In genomic region chr21:14602418-14602987, GRCh38 we compare ENCODE assay signal across 7 cellular contexts. TPM values are rescaled to one million over a fixed set of nuclear protein-coding genes. Genes with fewer than 3 reads are reported as not detected.
A peak's percentile ranks its signal among the peaks of the same experiment; 100 is the strongest.
DNase-seq lines count a peak whose midpoint lies in the region; ATAC-seq and TF ChIP-seq lines count a peak whose summit lies in the region.

No MANE protein-coding gene starts in this region.

- no TSS peak for BruUV-seq in PC-9 (replicated peaks; lab: Mats Ljungman, UMichigan)

- no peaks in the 10 kb centered on the region for H3K9me3 ChIP-seq in PC-9 (ENCODE audit: insufficient read depth, low read depth)

- peak overlapping the region; percentile 36; the same call in 1 of the 2 replicates for H3K27ac ChIP-seq in PC-9

- no peaks in the 10 kb centered on the region for H3K9me2 ChIP-seq in PC-9 (ENCODE audit: insufficient read depth)

- H4K20me1 ChIP-seq in PC-9 (ENCODE audit: insufficient read depth), result no peaks in the 10 kb centered on the region

- no peaks in the 10 kb centered on the region for H3F3A ChIP-seq in PC-9 (ENCODE audit: insufficient read depth, low read depth)

- intact Hi-C loops in PC-9 (cut with micrococcal nuclease; ENCODE audit: unreplicated experiment), result no loop called here
- intact Hi-C loops in left ventricle myocardium superior (cut with micrococcal nuclease), result no loop called here

- H3K79me2 ChIP-seq in PC-9 (ENCODE audit: low read depth), result no peaks in the 10 kb centered on the region

- ATAC-seq in GM19023 (IDR thresholded peaks at IDR 0.05; ENCODE audit: unreplicated experiment) (peak; percentile 86), HG02610 (IDR thresholded peaks at IDR 0.05; ENCODE audit: unreplicated experiment) (peak; percentile 85), naive B cell (ENCODE audit: low read depth in 2 of 2) (peak; percentile 55 to 57), left ventricle myocardium superior (no peak)

- DNase-seq in PC-9, result no peak
- no peak for DNase-seq in naive B cell
- DNase-seq in left ventricle myocardium superior, result no peak
- DNase-seq in effector CD8-positive, alpha-beta T cell (lab: John Stamatoyannopoulos, UW), result no peak
- no peak for DNase-seq in glutamatergic neuron

- no peaks in the 10 kb centered on the region for H3K36me3 ChIP-seq in PC-9 (ENCODE audit: low read depth)

- H3K4me3 Mint-ChIP-seq in naive B cell (peak overlapping the region in 2 of 8 donors; percentile 1 to 14), glutamatergic neuron (ENCODE audit: unreplicated experiment) (no peak overlapping the region)

- TF ChIP-seq CTCF in PC-9 (conservative IDR thresholded peaks at IDR 0.05) (no peak), glutamatergic neuron (IDR thresholded peaks at IDR 0.05; ENCODE audit: partially characterized antibody, unreplicated experiment) (no peak)

- POLR2A ChIA-PET in PC-9 (lab: Charles Lee; ENCODE audit: unreplicated experiment), result no interaction called here

- no peaks in the 10 kb centered on the region for H3K27me3 ChIP-seq in PC-9 (ENCODE audit: insufficient read depth, low read depth)

- H3K27me3 Mint-ChIP-seq in naive B cell (no peaks in the 10 kb centered on the region), glutamatergic neuron (ENCODE audit: unreplicated experiment) (no peaks in the 10 kb centered on the region)

- no peaks in the 10 kb centered on the region for H3K36me3 Mint-ChIP-seq in naive B cell
- no peaks in the 10 kb centered on the region for H3K36me3 Mint-ChIP-seq in glutamatergic neuron (ENCODE audit: unreplicated experiment)

- 0 out of 2 replicates have a peak overlapping the region, but pooled peaks have one; percentile 28 for H2AFZ ChIP-seq in PC-9

- CTCF ChIA-PET in PC-9 (lab: Charles Lee), result no interaction called here

- peaks cover 7 to 11% (median 10%) of the 10 kb centered on the region in 3 donors for H3K4me1 Mint-ChIP-seq in naive B cell
- H3K4me1 Mint-ChIP-seq in glutamatergic neuron (ENCODE audit: low read depth, unreplicated experiment), result no peaks in the 10 kb centered on the region

- no peak overlapping the region for H3K4me3 ChIP-seq in PC-9

- H3K27ac Mint-ChIP-seq in naive B cell (peak overlapping the region in 1 of 6 donors; percentile 13), glutamatergic neuron (ENCODE audit: unreplicated experiment) (no peak overlapping the region)

- peaks cover 18% of the 10 kb centered on the region for H3K4me1 ChIP-seq in PC-9 (replicated peaks; ENCODE audit: insufficient read depth)

- peak overlapping the region; percentile 56 for H3K4me2 ChIP-seq in PC-9

- H3K9me3 Mint-ChIP-seq in naive B cell (no peaks in the 10 kb centered on the region), glutamatergic neuron (ENCODE audit: unreplicated experiment) (no peaks in the 10 kb centered on the region)

RNA-seq across cellular contexts. Expression of gene SAMSN1, which starts 56.4 kb away (rescaled TPM):
- total RNA-seq in PC-9 (2021), result 0.41 TPM in 1 of 2 replicates, not detected in the other
- 10 to 100 TPM in 2 of 6 donors, 1 to 10 TPM in 4; 4.0 to 19.6 (median 6.0) TPM for polyA plus RNA-seq in naive B cell (ENCODE audit: low read depth in 6 of 6)
- 1.7 TPM for total RNA-seq in left ventricle myocardium superior
- 28.3 TPM for total RNA-seq in glutamatergic neuron (ENCODE audit: unreplicated experiment)

Comparison
In these comparisons a context has a peak if more than half of its experiments do, and no peak if none do; other contexts are left out.
1. RNA of gene SAMSN1, which starts 56.4 kb away (total RNA-seq): 28.3 TPM in glutamatergic neuron (single experiment); 1.7 TPM in left ventricle myocardium superior (single experiment) and 0.41 TPM in PC-9; every median in the first group is over 10 times any median in the second.